Comparison of ENCODE assay signal across 22 cellular contexts in the genomic region with DNA sequence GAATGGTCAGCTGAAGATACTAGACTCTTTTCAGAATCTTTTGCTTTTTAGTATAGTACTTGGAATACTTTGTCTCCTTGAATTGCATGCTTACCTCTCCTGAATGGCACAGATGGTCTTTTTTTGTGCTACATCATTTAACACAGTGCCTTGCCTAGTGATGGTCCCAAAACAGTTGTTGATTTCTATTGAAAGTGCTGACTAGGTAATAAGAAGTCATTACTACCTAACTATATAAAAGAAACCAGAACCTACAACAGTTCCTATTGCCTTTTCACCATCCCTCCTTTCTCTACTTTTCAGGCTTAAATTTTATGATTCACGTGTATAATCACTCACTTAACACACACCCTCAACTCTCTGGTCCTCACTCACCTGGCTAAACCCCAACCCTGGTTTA. TPM values are rescaled to one million over a fixed set of nuclear protein-coding genes. Genes with fewer than 3 reads are reported as not detected.
A peak's percentile ranks its signal among the peaks of the same experiment; 100 is the strongest.
DNase-seq lines count a peak whose midpoint lies in the region; ATAC-seq, FAIRE-seq and TF ChIP-seq lines count a peak whose summit lies in the region.
"Had no signal": no experiment of that assay in that cellular context is flagged by ENCODE, and none has a peak within 500 bp of the region (broad histone marks: within the 10 kb centered on the region; RNA-seq: fewer than 3 reads in every experiment).

No MANE protein-coding gene starts in this region.

- CTCF ChIA-PET in A549 (lab: Yijun Ruan, JAX): interaction anchor here (0.6 kb wide), 1 partner anchor 64 kb away, joined by 3 read pairs; no protein-coding TSS in a partner anchor
- CTCF ChIA-PET in IMR-90 (lab: Yijun Ruan, JAX): no interaction called here
- CTCF ChIA-PET in endothelial cell of umbilical vein (lab: Charles Lee): interaction anchor here (1.3 to 1.9 kb wide), 3 partner anchors 9 to 43 kb away, joined by 6 to 11 read pairs (median 10); no protein-coding TSS in a partner anchor

- no peak overlapping the region for H2AFZ ChIP-seq in IMR-90 (replicated peaks; ENCODE audit: low read length, poor library complexity)
- no peak overlapping the region for H2AFZ ChIP-seq in endothelial cell of umbilical vein (ENCODE audit: low read depth, low read length)

- H2BK120ac ChIP-seq in IMR-90 (ENCODE audit: low read depth, low read length): no peak overlapping the region

- dilution Hi-C loops in IMR-90 (cut with HindIII; ENCODE audit: low sequenced_read_pairs, unreplicated experiment) (no loop called here), endothelial cell of umbilical vein (cut with MboI; ENCODE audit: extremely low pct_ligation_motif_present, low sequenced_read_pairs) (no loop called here)

- no peak overlapping the region for H3K14ac ChIP-seq in IMR-90 (replicated peaks; ENCODE audit: low read depth, low read length)

- no peak overlapping the region for H3K9ac ChIP-seq in IMR-90 (ENCODE audit: low read depth, low read length)
- H3K9ac ChIP-seq in endothelial cell of umbilical vein (replicated peaks; ENCODE audit: extremely low read depth, insufficient read depth, low read length): no peak overlapping the region
- H3K9ac ChIP-seq: BLaER1 treated with 17β-estradiol and CSF1 and Interleukin-3, amounts not matched to agents 10 nM and 100 nM had no signal

- H2BK15ac ChIP-seq in IMR-90 (ENCODE audit: low read depth, low read length): no peak overlapping the region

- POLR2A ChIA-PET in A549 (lab: Yijun Ruan, JAX) (no interaction called here), IMR-90 (lab: Charles Lee; ENCODE audit: unreplicated experiment) (no interaction called here), endothelial cell of umbilical vein (lab: Charles Lee) (no interaction called here)

- no peak overlapping the region for H3K4ac ChIP-seq in IMR-90 (ENCODE audit: low read depth, low read length)

- no peak overlapping the region for H3K27ac ChIP-seq in A549
- no peak overlapping the region for H3K27ac ChIP-seq in IMR-90 (ENCODE audit: insufficient read depth, low read length)
- H3K27ac ChIP-seq in endothelial cell of umbilical vein (ENCODE audit: insufficient read depth, low read depth, low read length): peak overlapping the region; percentile 72
- H3K27ac ChIP-seq: BLaER1 treated with 17β-estradiol and CSF1 and Interleukin-3, amounts not matched to agents 10 nM and 100 nM; C4-2B had no signal

- no peaks in the 10 kb centered on the region for H3K9me3 ChIP-seq in A549
- no peaks in the 10 kb centered on the region for H3K9me3 ChIP-seq in IMR-90 (ENCODE audit: control insufficient read depth, insufficient read depth, low read length)
- H3K9me3 ChIP-seq in endothelial cell of umbilical vein (replicated peaks; ENCODE audit: control insufficient read depth, insufficient read depth, low read length): no peaks in the 10 kb centered on the region
- H3K9me3 ChIP-seq: Caco-2 had no signal

- H4K5ac ChIP-seq in IMR-90 (ENCODE audit: low read depth, low read length): no peak overlapping the region

- H3K4me2 ChIP-seq in A549: no peak overlapping the region
- no peak overlapping the region for H3K4me2 ChIP-seq in IMR-90 (ENCODE audit: low read depth, low read length)
- no peak overlapping the region for H3K4me2 ChIP-seq in endothelial cell of umbilical vein (ENCODE audit: insufficient read depth, low read length)
- H3K4me2 ChIP-seq: BLaER1 treated with 17β-estradiol and CSF1 and Interleukin-3, amounts not matched to agents 10 nM and 100 nM had no signal

- no peak overlapping the region for H2AK9ac ChIP-seq in IMR-90 (replicated peaks; ENCODE audit: low read depth, low read length, poor library complexity)

- FAIRE-seq in A549 (lab: Jason Lieb, UNC) (no peak), bronchial epithelial cell (lab: Jason Lieb, UNC) (peak; percentile 18), endothelial cell of umbilical vein (lab: Jason Lieb, UNC) (no peak)
- FAIRE-seq: A204.1, D721Med, G401.6, GM12891, GM19239 had no signal

- BruUV-seq in IMR-90 (replicated peaks; lab: Mats Ljungman, UMichigan): no TSS peak
- no TSS peak for BruUV-seq in endothelial cell of umbilical vein (replicated peaks; lab: Mats Ljungman, UMichigan)

- intact Hi-C loops in IMR-90 (cut with micrococcal nuclease) (no loop called here), endothelial cell of umbilical vein (cut with micrococcal nuclease) (no loop called here)

- H3K4me3 ChIP-seq in A549 (no peak overlapping the region), IMR-90 (ENCODE audit: insufficient read depth, low read depth, low read length) (no peak overlapping the region), bronchial epithelial cell (ENCODE audit: low read depth, low read length) (no peak overlapping the region), endothelial cell of umbilical vein (replicated peaks in 1 of 3; ENCODE audit: insufficient read depth in 1 of 3, low read depth in 1 of 3, low read length in 3 of 3) (no peak overlapping the region)
- H3K4me3 ChIP-seq: BLaER1 treated with 17β-estradiol and CSF1 and Interleukin-3, amounts not matched to agents 10 nM and 100 nM had no signal

- no peak overlapping the region for H4K91ac ChIP-seq in IMR-90 (ENCODE audit: insufficient read depth, low read depth, low read length)

- H3K18ac ChIP-seq in IMR-90 (ENCODE audit: low read depth, low read length): no peak overlapping the region

- no peak overlapping the region for H3K23ac ChIP-seq in IMR-90 (ENCODE audit: low read depth, low read length)

- H3K9me1 ChIP-seq in IMR-90 (ENCODE audit: insufficient read depth, low read length): no peaks in the 10 kb centered on the region
- H3K9me1 ChIP-seq in endothelial cell of umbilical vein (replicated peaks; ENCODE audit: control insufficient read depth, extremely low read depth, insufficient read depth, low read length): no peaks in the 10 kb centered on the region

- H2BK5ac ChIP-seq in IMR-90 (ENCODE audit: low read depth, low read length, poor library complexity, severe bottlenecking): no peak overlapping the region

- H2BK20ac ChIP-seq in IMR-90 (ENCODE audit: low read depth, low read length): no peak overlapping the region

- 11% methylated on average over 1 of the region's 1 CpG for WGBS in A549 (ENCODE audit: missing lambda C conversion rate)
- no CpG with 5 or more reads among the region's 1 CpG for WGBS in IMR-90 (ENCODE audit: extremely low coverage in 2 of 2, insufficient read length in 1 of 2), 2 experiments

- no peak for TF ChIP-seq CTCF in A549 (IDR thresholded peaks at IDR 0.05)
- TF ChIP-seq CTCF in IMR-90 (conservative IDR thresholded peaks at IDR 0.05; ENCODE audit: low read depth, low read length): no peak
- no peak for TF ChIP-seq CTCF in bronchial epithelial cell (IDR thresholded peaks at IDR 0.05; ENCODE audit: insufficient read depth, low read length, severe bottlenecking)
- TF ChIP-seq CTCF in endothelial cell of umbilical vein (IDR thresholded peaks at IDR 0.05; ENCODE audit: extremely low read depth in 1 of 2, insufficient read depth in 1 of 2, low read depth in 1 of 2, low read length in 2 of 2): no peak

- H3K36me3 ChIP-seq in IMR-90 (ENCODE audit: control insufficient read depth, insufficient read depth, low read length) (no peaks in the 10 kb centered on the region), bronchial epithelial cell (ENCODE audit: control insufficient read depth, insufficient read depth, low read length) (no peaks in the 10 kb centered on the region), endothelial cell of umbilical vein (ENCODE audit: control insufficient read depth in 2 of 2, extremely low read depth in 1 of 2, insufficient read depth in 2 of 2, low read length in 2 of 2) (no peaks in the 10 kb centered on the region)
- H3K36me3 ChIP-seq: BLaER1 treated with 17β-estradiol and CSF1 and Interleukin-3, amounts not matched to agents 10 nM and 100 nM had no signal

- TF ChIP-seq RAD21 in A549 (conservative IDR thresholded peaks at IDR 0.05 in 1 of 2, IDR thresholded peaks at IDR 0.05 in 1 of 2): no peak
- no peak for TF ChIP-seq RAD21 in IMR-90 (IDR thresholded peaks at IDR 0.05; ENCODE audit: low read length)

- in situ Hi-C loops in IMR-90 (cut with MboI; ENCODE audit: low sequenced_read_pairs): no loop called here

- TF ChIP-seq EP300 in A549 (IDR thresholded peaks at IDR 0.05): no peak

- no peaks in the 10 kb centered on the region for H4K20me1 ChIP-seq in IMR-90 (ENCODE audit: insufficient read depth, low read length)
- no peaks in the 10 kb centered on the region for H4K20me1 ChIP-seq in endothelial cell of umbilical vein (replicated peaks; ENCODE audit: control insufficient read depth, extremely low read depth, insufficient read depth, low read length)
- H4K20me1 ChIP-seq: BLaER1 treated with 17β-estradiol and CSF1 and Interleukin-3, amounts not matched to agents 10 nM and 100 nM had no signal

- ATAC-seq in A549: no peak
- no peak for ATAC-seq in IMR-90 (ENCODE audit: low read depth)
- ATAC-seq in HG02763 (IDR thresholded peaks at IDR 0.05; ENCODE audit: unreplicated experiment): no peak
- no peak for ATAC-seq in HG03025 (IDR thresholded peaks at IDR 0.05; ENCODE audit: low FRiP score, unreplicated experiment)
- ATAC-seq in HG02938 (IDR thresholded peaks at IDR 0.05; ENCODE audit: unreplicated experiment): no peak
- ATAC-seq: CD8-positive, alpha-beta T cell had no signal

- no peaks in the 10 kb centered on the region for H3K4me1 ChIP-seq in A549
- no peaks in the 10 kb centered on the region for H3K4me1 ChIP-seq in IMR-90 (ENCODE audit: control insufficient read depth, insufficient read depth, low read length)
- peaks cover 10% of the 10 kb centered on the region for H3K4me1 ChIP-seq in endothelial cell of umbilical vein (ENCODE audit: control insufficient read depth, extremely low read depth, insufficient read depth, low read length)
- H3K4me1 ChIP-seq: Caco-2 had no signal

- TF ChIP-seq POLR2A in A549 (IDR thresholded peaks at IDR 0.05; ENCODE audit: low read length) (no peak), IMR-90 (IDR thresholded peaks at IDR 0.05; ENCODE audit: low read depth, low read length) (no peak), endothelial cell of umbilical vein (IDR thresholded peaks at IDR 0.05; ENCODE audit: low read depth, low read length) (no peak)

- no peak overlapping the region for H3K56ac ChIP-seq in IMR-90 (ENCODE audit: extremely low read depth, insufficient read depth, low read length)

- peaks cover 22% of the 10 kb centered on the region for H3K27me3 ChIP-seq in IMR-90 (ENCODE audit: control insufficient read depth, insufficient read depth, low read length)
- H3K27me3 ChIP-seq in bronchial epithelial cell (ENCODE audit: control insufficient read depth, insufficient read depth, low read length): no peaks in the 10 kb centered on the region
- H3K27me3 ChIP-seq in endothelial cell of umbilical vein (ENCODE audit: control insufficient read depth in 2 of 2, insufficient read depth in 2 of 2, low read length in 2 of 2): peaks cover 13 to 15% of the 10 kb centered on the region in 2 experiments
- H3K27me3 ChIP-seq: BLaER1 treated with 17β-estradiol and CSF1 and Interleukin-3, amounts not matched to agents 10 nM and 100 nM had no signal

- no peaks in the 10 kb centered on the region for H3K79me1 ChIP-seq in IMR-90 (ENCODE audit: low read depth in 1 of 2, low read length in 2 of 2)

- H2AK5ac ChIP-seq in IMR-90 (ENCODE audit: low read depth, low read length): no peak overlapping the region

- no peak for DNase-seq in A549 (ENCODE audit: low read depth in 1 of 2, low spot score in 1 of 2)
- DNase-seq in IMR-90: no peak
- DNase-seq in bronchial epithelial cell (ENCODE audit: low read depth): no peak
- DNase-seq in endothelial cell of umbilical vein (ENCODE audit: low read depth, low spot score): no peak
- DNase-seq: 8988T; AML-193; Caco-2; Calu3; CD4-positive, alpha-beta T cell; CD8-positive, alpha-beta T cell; DMS79 treated with DMSO at 0.1 percent for 48 hours; GF-D8 had no signal

- no peaks in the 10 kb centered on the region for H3K79me2 ChIP-seq in endothelial cell of umbilical vein (ENCODE audit: control insufficient read depth, insufficient read depth, low read length)

- no peak overlapping the region for H4K8ac ChIP-seq in IMR-90 (ENCODE audit: low read depth in 2 of 2, low read length in 2 of 2)

RNA-seq across cellular contexts. Expression of gene PRNP, which starts 29.2 kb away (rescaled TPM):
- polyA plus RNA-seq in A549 (2011; rRNA removed) (247 and 269 TPM in 2 replicates), A549 (2017; fragmentation: RNase III; extraction: RNeasy Plus Mini Kit Qiagen cat#74134 plus additional on column Dnase treatment) (149 to 153 TPM (median 151 TPM) in 3 replicates), IMR-90 (2012; rRNA removed) (93.3 and 97.9 TPM in 2 replicates), endothelial cell of umbilical vein (93.4 and 96.4 TPM in 2 replicates)
- 238 and 294 TPM in 2 replicates for polyA plus RNA-seq in A549 (2012; cell fraction: cytosol; rRNA removed)
- 167 and 260 TPM in 2 replicates for polyA plus RNA-seq in A549 (2012; cell fraction: nucleus; rRNA removed)
- 293 and 405 TPM in 2 replicates for polyA minus RNA-seq in A549 (2011; rRNA and poly(A)+ RNA removed)
- total RNA-seq in IMR-90 (2012; rRNA removed) (62.8 and 63.3 TPM in 2 replicates), bronchial epithelial cell (764 and 840 TPM in 2 replicates), endothelial cell of umbilical vein (74.4 and 83.0 TPM in 2 replicates)
- 76.6 and 206 TPM in 2 replicates for polyA plus RNA-seq in IMR-90 (2012; cell fraction: cytosol; rRNA removed)
- polyA plus RNA-seq in IMR-90 (2012; cell fraction: nucleus; rRNA removed; ENCODE audit: low replicate concordance): 59.6 and 68.5 TPM in 2 replicates
- polyA plus RNA-seq in endothelial cell of umbilical vein (2011; cell fraction: cytosol; rRNA removed): 93.5 and 94.5 TPM in 2 replicates
- 42.0 and 49.8 TPM in 2 replicates for polyA plus RNA-seq in endothelial cell of umbilical vein (2011; cell fraction: nucleus; rRNA removed)
- polyA plus RNA-seq in endothelial cell of umbilical vein (2012): 108 and 122 TPM in 2 replicates
- polyA minus RNA-seq in endothelial cell of umbilical vein: 170 and 175 TPM in 2 replicates
- 49.5 TPM for polyA minus RNA-seq in endothelial cell of umbilical vein (2011; cell fraction: cytosol; rRNA and poly(A)+ RNA removed)
- 21.2 and 32.1 TPM in 2 replicates for polyA minus RNA-seq in endothelial cell of umbilical vein (2011; cell fraction: nucleus; rRNA and poly(A)+ RNA removed)
